In genomic region chr1:27044613-27045091, GRCh38 we compare ENCODE assay signal across 8 cellular contexts. TPM values are rescaled to one million over a fixed set of nuclear protein-coding genes. Genes with fewer than 3 reads are reported as not detected.
A peak's percentile ranks its signal among the peaks of the same experiment; 100 is the strongest.
DNase-seq lines count a peak whose midpoint lies in the region; ATAC-seq and TF ChIP-seq lines count a peak whose summit lies in the region.

No MANE protein-coding gene starts in this region.

- no peaks in the 10 kb centered on the region for H3K9me3 ChIP-seq in MG63

- peaks cover 22% of the 10 kb centered on the region for H3K4me1 Mint-ChIP-seq in type B pancreatic cell (ENCODE audit: unreplicated experiment)

- intact Hi-C loops in Right ventricle myocardium superior (cut with DNase I), result loop anchor here (2.0 to 10.0 kb wide), 3 partner anchors 52 to 350 kb away; partner anchors contain the start of gene GPR3
- intact Hi-C loops in posterior cingulate gyrus (cut with DNase I), result loop anchor here (1.0 to 5.0 kb wide), 3 partner anchors 47 to 240 kb away; no protein-coding TSS in a partner anchor

- H3K4me3 Mint-ChIP-seq in type B pancreatic cell, result no peak overlapping the region

- no peaks in the 10 kb centered on the region for H3K9me3 Mint-ChIP-seq in type B pancreatic cell

- TF ChIP-seq CTCF in type B pancreatic cell (conservative IDR thresholded peaks at IDR 0.05), result peak; percentile 97

- no peaks in the 10 kb centered on the region for H3K36me3 Mint-ChIP-seq in type B pancreatic cell

- H3K27me3 ChIP-seq in MG63, result 0 out of 2 replicates have a peak, but pooled peaks cover 2% of the 10 kb centered on the region

- ATAC-seq in SK-N-SH treated with all-trans-retinoic acid at 6 μM for 48 hours (peak; percentile 97), Right ventricle myocardium superior (ENCODE audit: poor library complexity) (peak; percentile 97)

- H3K27ac Mint-ChIP-seq in type B pancreatic cell, result no peak overlapping the region

- DNase-seq in activated gamma-delta T cell treated with Interleukin-2 at 50 U/mL for 16 hours, result peak; percentile 91
- no peak for DNase-seq in activated gamma-delta T cell (lab: John Stamatoyannopoulos, UW)
- DNase-seq in MG63, result peak; percentile 65
- DNase-seq in activated naive CD4-positive, alpha-beta T cell treated with anti-CD3 and anti-CD28 coated beads, Interleukin-2, amount 50 U/mL, for 16 hours, result peak; percentile 89
- peak; percentile 93 for DNase-seq in Right ventricle myocardium superior
- peak; percentile 74 to 97 (median 94) for DNase-seq in posterior cingulate gyrus
- peak; percentile 93 for DNase-seq in type B pancreatic cell (ENCODE audit: extremely low spot score, unreplicated experiment)

- no peaks in the 10 kb centered on the region for H3K27me3 Mint-ChIP-seq in type B pancreatic cell

- H3K36me3 ChIP-seq in MG63, result no peaks in the 10 kb centered on the region

- H3K4me3 ChIP-seq in MG63, result no peak overlapping the region

TF ChIP-seq in SK-N-SH treated with all-trans-retinoic acid at 6 μM for 48 hours, 23 proteins besides CTCF, POLR2A, EP300 and RAD21:
- TF ChIP-seq ZNF565 (CRISPR knock-in tag; conservative IDR thresholded peaks at IDR 0.05; ENCODE audit: low read depth), result no peak
- TF ChIP-seq PPARA (CRISPR knock-in tag; IDR thresholded peaks at IDR 0.05; ENCODE audit: borderline replicate concordance), result no peak
- TF ChIP-seq GLIS3 (CRISPR knock-in tag; IDR thresholded peaks at IDR 0.05), result no peak
- no peak for TF ChIP-seq ZNF8 (CRISPR knock-in tag; IDR thresholded peaks at IDR 0.05)
- no peak for TF ChIP-seq BACH2 (CRISPR knock-in tag; IDR thresholded peaks at IDR 0.05; ENCODE audit: borderline replicate concordance)
- no peak for TF ChIP-seq SNAI2 (CRISPR knock-in tag; IDR thresholded peaks at IDR 0.05)
- TF ChIP-seq ISL1 (CRISPR knock-in tag; IDR thresholded peaks at IDR 0.05), result no peak
- no peak for TF ChIP-seq OSR1 (CRISPR knock-in tag; IDR thresholded peaks at IDR 0.05)
- no peak for TF ChIP-seq CSRNP3 (CRISPR knock-in tag; IDR thresholded peaks at IDR 0.05)
- TF ChIP-seq TOX (CRISPR knock-in tag; IDR thresholded peaks at IDR 0.05; ENCODE audit: borderline replicate concordance), result no peak
- no peak for TF ChIP-seq ZNF70 (CRISPR knock-in tag; IDR thresholded peaks at IDR 0.05)
- no peak for TF ChIP-seq ZFP3 (CRISPR knock-in tag; IDR thresholded peaks at IDR 0.05)
- no peak for TF ChIP-seq ESRRG (CRISPR knock-in tag; IDR thresholded peaks at IDR 0.05)
- no peak for TF ChIP-seq ZC3H10 (CRISPR knock-in tag; IDR thresholded peaks at IDR 0.05)
- TF ChIP-seq, protein P1, sequence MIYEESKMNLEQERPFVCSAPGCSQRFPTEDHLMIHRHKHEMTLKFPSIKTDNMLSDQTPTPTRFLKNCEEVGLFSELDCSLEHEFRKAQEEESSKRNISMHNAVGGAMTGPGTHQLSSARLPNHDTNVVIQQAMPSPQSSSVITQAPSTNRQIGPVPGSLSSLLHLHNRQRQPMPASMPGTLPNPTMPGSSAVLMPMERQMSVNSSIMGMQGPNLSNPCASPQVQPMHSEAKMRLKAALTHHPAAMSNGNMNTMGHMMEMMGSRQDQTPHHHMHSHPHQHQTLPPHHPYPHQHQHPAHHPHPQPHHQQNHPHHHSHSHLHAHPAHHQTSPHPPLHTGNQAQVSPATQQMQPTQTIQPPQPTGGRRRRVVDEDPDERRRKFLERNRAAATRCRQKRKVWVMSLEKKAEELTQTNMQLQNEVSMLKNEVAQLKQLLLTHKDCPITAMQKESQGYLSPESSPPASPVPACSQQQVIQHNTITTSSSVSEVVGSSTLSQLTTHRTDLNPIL (CRISPR knock-in tag; IDR thresholded peaks at IDR 0.05; ENCODE audit: low read depth), result no peak
- TF ChIP-seq, protein P2, sequence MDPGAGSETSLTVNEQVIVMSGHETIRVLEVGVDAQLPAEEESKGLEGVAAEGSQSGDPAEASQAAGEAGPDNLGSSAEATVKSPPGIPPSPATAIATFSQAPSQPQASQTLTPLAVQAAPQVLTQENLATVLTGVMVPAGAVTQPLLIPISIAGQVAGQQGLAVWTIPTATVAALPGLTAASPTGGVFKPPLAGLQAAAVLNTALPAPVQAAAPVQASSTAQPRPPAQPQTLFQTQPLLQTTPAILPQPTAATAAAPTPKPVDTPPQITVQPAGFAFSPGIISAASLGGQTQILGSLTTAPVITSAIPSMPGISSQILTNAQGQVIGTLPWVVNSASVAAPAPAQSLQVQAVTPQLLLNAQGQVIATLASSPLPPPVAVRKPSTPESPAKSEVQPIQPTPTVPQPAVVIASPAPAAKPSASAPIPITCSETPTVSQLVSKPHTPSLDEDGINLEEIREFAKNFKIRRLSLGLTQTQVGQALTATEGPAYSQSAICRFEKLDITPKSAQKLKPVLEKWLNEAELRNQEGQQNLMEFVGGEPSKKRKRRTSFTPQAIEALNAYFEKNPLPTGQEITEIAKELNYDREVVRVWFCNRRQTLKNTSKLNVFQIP (CRISPR knock-in tag; IDR thresholded peaks at IDR 0.05; ENCODE audit: borderline replicate concordance, low read depth), result no peak

RNA-seq across cellular contexts. Expression of gene TENT5B, which starts 32.0 kb away (rescaled TPM):
- total RNA-seq in MG63 (2014; rRNA removed; shearing (Covaris generic); ENCODE audit: low replicate concordance), result 0.86 and 2.4 TPM in 2 replicates
- 34.6 TPM for total RNA-seq in Right ventricle myocardium superior
- total RNA-seq in type B pancreatic cell (ENCODE audit: low replicate concordance), result 9.3 and 10.4 TPM in 2 replicates

RNA-seq across cellular contexts. Expression of gene TRNP1, which starts 51.2 kb away (rescaled TPM):
- total RNA-seq in MG63 (2014; rRNA removed; shearing (Covaris generic); ENCODE audit: low replicate concordance), result 4.7 and 8.8 TPM in 2 replicates
- total RNA-seq in Right ventricle myocardium superior (31.7 TPM), type B pancreatic cell (ENCODE audit: low replicate concordance) (39.2 and 52.3 TPM in 2 replicates)
